In the genomic region with DNA sequence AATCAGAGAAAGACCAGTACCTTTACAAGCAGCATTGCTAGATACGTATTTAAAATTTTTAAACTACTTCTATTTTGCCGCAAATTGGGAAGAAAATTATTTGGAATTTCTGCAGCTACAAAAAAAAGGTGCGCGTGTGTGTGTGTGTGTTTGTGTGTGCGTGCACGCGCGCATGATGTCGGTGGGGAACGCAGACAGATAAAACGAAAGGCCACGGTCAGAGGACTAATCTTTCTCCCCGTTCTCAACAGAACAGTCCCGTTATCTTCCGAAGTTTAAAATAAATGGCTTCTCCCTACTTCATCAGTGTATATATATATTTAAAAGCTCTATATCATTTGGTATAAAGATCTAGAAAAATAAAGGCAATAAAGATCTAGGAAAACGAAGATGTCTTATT, we compare ENCODE assay signal across 13 cellular contexts. TPM values are rescaled to one million over a fixed set of nuclear protein-coding genes. Genes with fewer than 3 reads are reported as not detected.
DNase-seq lines count a peak whose midpoint lies in the region; ATAC-seq and TF ChIP-seq lines count a peak whose summit lies in the region.
"Had no signal": no experiment of that assay in that cellular context is flagged by ENCODE, and none has a peak within 500 bp of the region (broad histone marks: within the 10 kb centered on the region; RNA-seq: fewer than 3 reads in every experiment).

No MANE protein-coding gene starts in this region.

- peaks cover 20% of the 10 kb centered on the region for H3K4me1 Mint-ChIP-seq in activated T-cell treated with anti-CD3 and anti-CD28 coated beads, Interleukin-2, amount 50 U/mL, for 72 hours (ENCODE audit: low read depth)
- H3K4me1 Mint-ChIP-seq in activated B cell treated with CpG ODN at 0.5 μM for 24 hours: peaks cover 20% of the 10 kb centered on the region
- peaks cover 20% of the 10 kb centered on the region for H3K4me1 Mint-ChIP-seq in stimulated activated memory B cell treated with anti-CD40 and anti-IgM and Interleukin-4, amounts not matched to agents 10 μg/mL and 1 μg/mL and 100 μg/mL, for 72 hours

- no peaks in the 10 kb centered on the region for H3K79me2 ChIP-seq in hepatocyte
- H3K79me2 ChIP-seq: parathyroid adenoma had no signal

- H3K27ac Mint-ChIP-seq in activated T-cell treated with anti-CD3 and anti-CD28 coated beads, Interleukin-2, amount 50 U/mL, for 72 hours: no peak overlapping the region
- no peak overlapping the region for H3K27ac Mint-ChIP-seq in activated B cell treated with CpG ODN at 0.5 μM for 24 hours
- H3K27ac Mint-ChIP-seq in stimulated activated memory B cell treated with anti-CD40 and anti-IgM and Interleukin-4, amounts not matched to agents 10 μg/mL and 1 μg/mL and 100 μg/mL, for 72 hours: no peak overlapping the region

- peaks cover 0 to 2% of the 10 kb centered on the region in 2 donors for H3K36me3 Mint-ChIP-seq in activated T-cell treated with anti-CD3 and anti-CD28 coated beads, Interleukin-2, amount 50 U/mL, for 72 hours (ENCODE audit: insufficient read depth in 2 of 2)
- no peaks in the 10 kb centered on the region for H3K36me3 Mint-ChIP-seq in activated B cell treated with CpG ODN at 0.5 μM for 24 hours (ENCODE audit: low read depth)
- no peaks in the 10 kb centered on the region for H3K36me3 Mint-ChIP-seq in stimulated activated memory B cell treated with anti-CD40 and anti-IgM and Interleukin-4, amounts not matched to agents 10 μg/mL and 1 μg/mL and 100 μg/mL, for 72 hours

- H3K27me3 Mint-ChIP-seq in activated T-cell treated with anti-CD3 and anti-CD28 coated beads, Interleukin-2, amount 50 U/mL, for 72 hours (ENCODE audit: low read depth): peaks cover 53% of the 10 kb centered on the region
- peaks cover 32% of the 10 kb centered on the region for H3K27me3 Mint-ChIP-seq in activated B cell treated with CpG ODN at 0.5 μM for 24 hours
- peaks cover 48% of the 10 kb centered on the region for H3K27me3 Mint-ChIP-seq in stimulated activated memory B cell treated with anti-CD40 and anti-IgM and Interleukin-4, amounts not matched to agents 10 μg/mL and 1 μg/mL and 100 μg/mL, for 72 hours

- CTCF ChIA-PET in activated B cell treated with CpG ODN at 0.5 μM for 24 hours (lab: Charles Lee): no interaction called here

- peak overlapping the region; percentile 88 to 93 for H3K4me3 Mint-ChIP-seq in activated T-cell treated with anti-CD3 and anti-CD28 coated beads, Interleukin-2, amount 50 U/mL, for 72 hours
- peak overlapping the region; percentile 79 for H3K4me3 Mint-ChIP-seq in activated B cell treated with CpG ODN at 0.5 μM for 24 hours
- peak overlapping the region; percentile 78 for H3K4me3 Mint-ChIP-seq in stimulated activated memory B cell treated with anti-CD40 and anti-IgM and Interleukin-4, amounts not matched to agents 10 μg/mL and 1 μg/mL and 100 μg/mL, for 72 hours

- no peaks in the 10 kb centered on the region for H3K9me2 ChIP-seq in hepatocyte (replicated peaks; ENCODE audit: insufficient read depth)

- no peaks in the 10 kb centered on the region for H4K20me1 ChIP-seq in hepatocyte (ENCODE audit: insufficient read depth, poor library complexity, severe bottlenecking)

- no peaks in the 10 kb centered on the region for H3K36me3 ChIP-seq in hepatocyte (replicated peaks; ENCODE audit: insufficient read depth, low read depth)

- H3K27ac ChIP-seq in hepatocyte: no peak overlapping the region
- H3K27ac ChIP-seq: parathyroid adenoma had no signal

- no peak for ATAC-seq in activated T-cell treated with anti-CD3 and anti-CD28 coated beads, Interleukin-2, amount 50 U/mL, for 72 hours (replicated peaks in 1 of 2)
- ATAC-seq in activated B cell treated with CpG ODN at 0.5 μM for 24 hours (ENCODE audit: low read depth): no peak
- no peak for ATAC-seq in stimulated activated memory B cell treated with anti-CD40 and anti-IgM and Interleukin-4, amounts not matched to agents 10 μg/mL and 1 μg/mL and 100 μg/mL, for 72 hours
- ATAC-seq in HG03439 (IDR thresholded peaks at IDR 0.05; ENCODE audit: unreplicated experiment): no peak
- ATAC-seq: SK-N-SH treated with all-trans-retinoic acid at 6 μM for 48 hours had no signal

- H3K9me3 Mint-ChIP-seq in activated T-cell treated with anti-CD3 and anti-CD28 coated beads, Interleukin-2, amount 50 U/mL, for 72 hours: no peaks in the 10 kb centered on the region
- no peaks in the 10 kb centered on the region for H3K9me3 Mint-ChIP-seq in activated B cell treated with CpG ODN at 0.5 μM for 24 hours
- no peaks in the 10 kb centered on the region for H3K9me3 Mint-ChIP-seq in stimulated activated memory B cell treated with anti-CD40 and anti-IgM and Interleukin-4, amounts not matched to agents 10 μg/mL and 1 μg/mL and 100 μg/mL, for 72 hours

- peaks cover 40% of the 10 kb centered on the region for H3K27me3 ChIP-seq in hepatocyte

- no peaks in the 10 kb centered on the region for H3K4me1 ChIP-seq in hepatocyte (ENCODE audit: insufficient read depth)
- H3K4me1 ChIP-seq: parathyroid adenoma had no signal

- no peak overlapping the region for H2AFZ ChIP-seq in hepatocyte

- intact Hi-C loops in activated B cell treated with CpG ODN at 0.5 μM for 24 hours (cut with micrococcal nuclease): no loop called here

- TF ChIP-seq CTCF in activated B cell treated with CpG ODN at 0.5 μM for 24 hours (IDR thresholded peaks at IDR 0.05) (no peak), hepatocyte (IDR thresholded peaks at IDR 0.05; ENCODE audit: poor library complexity) (no peak)

- WGBS in hepatocyte (ENCODE audit: low lambda C conversion rate, missing lambda C conversion rate): 88% methylated on average over 16 of the region's 16 CpGs

- H3K4me3 ChIP-seq in hepatocyte: no peak overlapping the region

- H3K4me2 ChIP-seq in hepatocyte: peak overlapping the region; percentile 95

- no peaks in the 10 kb centered on the region for H3K9me3 ChIP-seq in hepatocyte (ENCODE audit: low read depth)

- POLR2A ChIA-PET in activated B cell treated with CpG ODN at 0.5 μM for 24 hours (lab: Charles Lee): no interaction called here

- no peak for DNase-seq in activated T-cell treated with anti-CD3 and anti-CD28 coated beads, Interleukin-2, amount 50 U/mL, for 72 hours
- no peak for DNase-seq in activated T-cell treated with anti-CD3 and anti-CD28 coated beads, Interleukin-2, amount 50 U/mL, for 1 hour
- DNase-seq in activated B cell treated with CpG ODN at 0.5 μM for 24 hours (no peak), hepatocyte (ENCODE audit: low spot score) (no peak), EL (no peak), SIG-M5 treated with dmso at 0.1 percent for 504 hours (lab: John Stamatoyannopoulos, UW; ENCODE audit: unreplicated experiment) (no peak)
- DNase-seq: caudate nucleus, NCI-H1105, NCI-H345 had no signal

RNA-seq across cellular contexts. Expression of a gene that starts 1.6 kb away (rescaled TPM):
- total RNA-seq in activated T-cell treated with anti-CD3 and anti-CD28 coated beads, Interleukin-2, amount 50 U/mL, for 72 hours: not detected
- total RNA-seq in activated B cell treated with CpG ODN at 0.5 μM for 24 hours: not detected in 2 replicates
- 0.90 and 2.0 TPM in 2 replicates for total RNA-seq in hepatocyte
- polyA plus RNA-seq in hepatocyte: 2.9 and 4.3 TPM in 2 replicates

RNA-seq across cellular contexts. Expression of a gene that starts 22.9 kb away (rescaled TPM):
- 10 to 100 TPM; 56.0 to 71.9 TPM for total RNA-seq in activated T-cell treated with anti-CD3 and anti-CD28 coated beads, Interleukin-2, amount 50 U/mL, for 72 hours
- total RNA-seq in activated B cell treated with CpG ODN at 0.5 μM for 24 hours (62.6 and 66.5 TPM in 2 replicates), hepatocyte (26.9 and 29.6 TPM in 2 replicates)
- 15.3 and 25.6 TPM in 2 replicates for polyA plus RNA-seq in hepatocyte

RNA-seq across cellular contexts. Expression of a gene that starts 23.8 kb away (rescaled TPM):
- total RNA-seq in activated T-cell treated with anti-CD3 and anti-CD28 coated beads, Interleukin-2, amount 50 U/mL, for 72 hours: 10 to 100 TPM; 28.5 to 30.4 TPM
- 34.3 and 35.9 TPM in 2 replicates for total RNA-seq in activated B cell treated with CpG ODN at 0.5 μM for 24 hours
- 62.1 and 77.7 TPM in 2 replicates for total RNA-seq in hepatocyte
- 160 and 198 TPM in 2 replicates for polyA plus RNA-seq in hepatocyte
